20 cellular contexts compared by ENCODE assay signal in genomic region chr1:40997096-40997495, GRCh38.
"Had no signal": no experiment of that assay in that cellular context is flagged by ENCODE, and none has a peak within 500 bp of the region (broad histone marks: within the 10 kb centered on the region; RNA-seq: fewer than 3 reads in every experiment).

No MANE protein-coding gene starts in this region.

- DNase-seq: cortex of kidney; foreskin keratinocyte; heart left ventricle; left cardiac atrium; left lung; mesenchymal stem cell; midbrain; naive thymus-derived CD4-positive, alpha-beta T cell; stimulated activated CD4-positive, alpha-beta T cell treated with anti-CD3 and anti-CD28 coated beads, Interleukin-2, amount 100 ng/mL, for 24 hours; stimulated activated CD4-positive, alpha-beta T cell treated with anti-CD3 and anti-CD28 coated beads, Interleukin-4, amount 100 ng/mL, for 24 hours; upper lobe of left lung had no signal

- H3K27ac ChIP-seq: foreskin keratinocyte, gastroesophageal sphincter, heart left ventricle, hepatocyte, left lung, neural progenitor cell, parathyroid adenoma, right atrium auricular region, thoracic aorta, tibial nerve, upper lobe of left lung had no signal

- H3K9me3 ChIP-seq: gastroesophageal sphincter, heart left ventricle, left lung, right atrium auricular region, thoracic aorta, tibial nerve, upper lobe of left lung had no signal

- H3K27me3 ChIP-seq: foreskin keratinocyte, gastroesophageal sphincter, heart left ventricle, hepatocyte, left lung, neural progenitor cell, right atrium auricular region, tibial nerve, upper lobe of left lung had no signal

- ATAC-seq: foreskin keratinocyte; gastroesophageal sphincter; heart left ventricle; left cardiac atrium; left lung; naive thymus-derived CD4-positive, alpha-beta T cell; sciatic nerve; stimulated activated memory B cell treated with anti-CD40 and anti-IgM and Interleukin-4, amounts not matched to agents 10 μg/mL and 1 μg/mL and 100 μg/mL, for 72 hours had no signal

- H3K4me3 ChIP-seq: gastroesophageal sphincter, heart left ventricle, hepatocyte, left lung, neural progenitor cell, right atrium auricular region, thoracic aorta, tibial nerve, upper lobe of left lung had no signal
